ENCODE assay signal across 8 cellular contexts in genomic region chr5:173283318-173284288, GRCh38. TPM values are rescaled to one million over a fixed set of nuclear protein-coding genes. Genes with fewer than 3 reads are reported as not detected.
DNase-seq lines count a peak whose midpoint lies in the region; ATAC-seq and TF ChIP-seq lines count a peak whose summit lies in the region.

No MANE protein-coding gene starts in this region.

- ATAC-seq in GM18909 (IDR thresholded peaks at IDR 0.05; ENCODE audit: poor library complexity, unreplicated experiment) (peak; percentile 91), HG03139 (IDR thresholded peaks at IDR 0.05; ENCODE audit: unreplicated experiment) (peak; percentile 89)

- peak; percentile 46 for DNase-seq in AG10803 (ENCODE audit: low read depth)
- peak; percentile 58 for DNase-seq in NCI-H510A treated with DMSO at 0.1 percent for 48 hours (lab: John Stamatoyannopoulos, UW)
- DNase-seq in activated CD8-positive, alpha-beta memory T cell treated with anti-CD3 and anti-CD28 coated beads for 1 hour (ENCODE audit: extremely low read depth in 1 of 2, low read depth in 1 of 2) = peak; percentile 18 to 55
- peak in 2 of 3 donors; percentile 18 to 25 for DNase-seq in effector memory CD4-positive, alpha-beta T cell
- DNase-seq in stimulated activated CD8-positive, alpha-beta memory T cell treated with anti-CD3 and anti-CD28 coated beads, Interleukin-7, amount 100 ng/mL, for 1 hour (ENCODE audit: low read depth in 2 of 2) = peak; percentile 23 to 30

- no peaks in the 10 kb centered on the region for H3K36me3 ChIP-seq in effector memory CD4-positive, alpha-beta T cell (ENCODE audit: control insufficient read depth, insufficient read depth, low read length)
- H3K36me3 ChIP-seq in mesodermal cell (ENCODE audit: control insufficient read depth, insufficient read depth, low read length) = no peaks in the 10 kb centered on the region

- no peaks in the 10 kb centered on the region for H3K9me3 ChIP-seq in effector memory CD4-positive, alpha-beta T cell (ENCODE audit: control insufficient read depth, low read length)
- no peaks in the 10 kb centered on the region for H3K9me3 ChIP-seq in mesodermal cell (ENCODE audit: control insufficient read depth, low read length)

- no peak overlapping the region for H3K27ac ChIP-seq in effector memory CD4-positive, alpha-beta T cell (ENCODE audit: insufficient read depth, low read length, poor library complexity, severe bottlenecking)
- H3K27ac ChIP-seq in mesodermal cell (ENCODE audit: low read depth, low read length, severe bottlenecking) = no peak overlapping the region

- WGBS in mesodermal cell (ENCODE audit: insufficient coverage in 2 of 2), 2 experiments = 7 to 8% methylated on average over 30 to 43 of the region's 45 CpGs

- H3K4me1 ChIP-seq in effector memory CD4-positive, alpha-beta T cell (ENCODE audit: control insufficient read depth, insufficient read depth, low read length, poor library complexity, severe bottlenecking) = no peaks in the 10 kb centered on the region
- H3K4me1 ChIP-seq in mesodermal cell (ENCODE audit: control insufficient read depth, insufficient read depth, low read length, poor library complexity, severe bottlenecking) = no peaks in the 10 kb centered on the region

- no peaks in the 10 kb centered on the region for H3K27me3 ChIP-seq in effector memory CD4-positive, alpha-beta T cell (replicated peaks; ENCODE audit: control insufficient read depth, insufficient read depth, low read length, poor library complexity, severe bottlenecking)

- H3K4me3 ChIP-seq in AG10803 (ENCODE audit: low read length) = peak overlapping the region; percentile 35
- H3K4me3 ChIP-seq in effector memory CD4-positive, alpha-beta T cell (ENCODE audit: insufficient read depth, low read depth, low read length, poor library complexity, severe bottlenecking) = no peak overlapping the region
- H3K4me3 ChIP-seq in mesodermal cell (ENCODE audit: extremely low read depth, insufficient read depth, low read length, poor library complexity, severe bottlenecking) = peak overlapping the region; percentile 8

- TF ChIP-seq CTCF in AG10803 (conservative IDR thresholded peaks at IDR 0.05; ENCODE audit: low read length) = peak; percentile 59

RNA-seq across cellular contexts. Expression of gene STC2, which starts 44.6 kb away (rescaled TPM):
- polyA plus RNA-seq in mesodermal cell (2013, experiment 1 of 2) = 17.1 TPM
- 17.3 TPM for polyA plus RNA-seq in mesodermal cell (2013, experiment 2 of 2)

RNA-seq across cellular contexts. Expression of gene NKX2-5, which starts 48.6 kb away (rescaled TPM):
- 66.8 TPM for polyA plus RNA-seq in mesodermal cell (2013, experiment 1 of 2)
- polyA plus RNA-seq in mesodermal cell (2013, experiment 2 of 2) = 61.6 TPM
